In the genomic region with DNA sequence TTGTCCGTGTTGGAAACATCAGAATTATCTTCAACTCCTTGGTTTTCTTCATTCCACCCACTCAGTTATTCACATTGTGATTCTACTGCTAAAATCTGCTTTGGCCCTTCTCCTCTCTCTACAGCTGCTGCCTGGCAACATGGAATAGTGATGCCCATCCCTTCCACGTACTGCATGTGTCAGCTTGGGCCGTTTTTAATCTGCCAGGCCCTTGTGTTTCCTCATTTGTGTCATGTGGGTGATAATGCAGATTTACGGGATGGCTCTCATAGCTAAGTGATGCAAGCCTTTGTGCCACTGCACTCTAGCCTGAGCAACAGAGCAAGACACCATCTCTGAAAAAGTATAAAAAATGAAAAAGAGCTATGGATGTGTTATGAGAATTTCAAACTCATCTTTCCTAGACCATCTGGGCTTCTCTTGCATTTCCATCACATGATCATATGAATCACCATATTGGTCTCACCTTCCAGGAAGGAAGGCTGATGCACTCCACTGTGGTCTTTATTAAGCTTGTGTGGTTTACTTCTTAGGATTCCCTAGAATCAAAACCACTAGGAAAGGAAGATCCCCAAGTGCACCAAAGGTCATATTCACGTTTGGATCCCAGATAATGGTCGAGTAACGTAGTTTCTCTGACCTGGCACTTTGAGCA, we compare ENCODE assay signal across 21 cellular contexts.
"Had no signal": no experiment of that assay in that cellular context is flagged by ENCODE, and none has a peak within 500 bp of the region (broad histone marks: within the 10 kb centered on the region; RNA-seq: fewer than 3 reads in every experiment).

No MANE protein-coding gene starts in this region.

- ATAC-seq: body of pancreas; effector memory CD8-positive, alpha-beta T cell; gastrocnemius medialis; SK-N-SH treated with all-trans-retinoic acid at 6 μM for 48 hours had no signal

- H3K4me1 ChIP-seq: body of pancreas, gastrocnemius medialis, tibial nerve had no signal

- DNase-seq: activated CD4-positive, alpha-beta T cell treated with anti-CD3 and anti-CD28 coated beads, Interleukin-2, amount 50 U/mL, for 1 hour; activated CD4-positive, CD25-positive, alpha-beta regulatory T cell treated with anti-CD3 and anti-CD28 coated beads, Interleukin-2, amount 50 U/mL, for 72 hours; activated naive CD4-positive, alpha-beta T cell; activated naive CD8-positive, alpha-beta T cell treated with anti-CD3 and anti-CD28 coated beads for 36 hours; body of pancreas; caudate nucleus; effector memory CD8-positive, alpha-beta T cell; gastrocnemius medialis; head of caudate nucleus; immature natural killer cell; nephron progenitor cell; nucleus accumbens; retina; stimulated activated CD4-positive, alpha-beta T cell treated with anti-CD3 and anti-CD28 coated beads, Interleukin-12 subunit alpha, Interleukin-12 subunit beta, amount 100 ng/mL, for 4 hours; stimulated activated CD4-positive, alpha-beta T cell treated with anti-CD3 and anti-CD28 coated beads, Interleukin-2, amount 100 ng/mL, for 24 hours; stimulated activated naive CD4-positive, alpha-beta T cell treated with Interleukin-2 at 50 U/mL for 16 hours; T-helper 1 cell; T1000 had no signal

- H3K4me3 ChIP-seq: body of pancreas, gastrocnemius medialis, tibial nerve had no signal

- H3K27ac ChIP-seq: body of pancreas, gastrocnemius medialis, tibial nerve, VCaP had no signal

- H3K36me3 ChIP-seq: gastrocnemius medialis, tibial nerve had no signal

- H3K9me3 ChIP-seq: body of pancreas, gastrocnemius medialis, tibial nerve had no signal

- H3K27me3 ChIP-seq: body of pancreas, tibial nerve had no signal
